In the genomic region with DNA sequence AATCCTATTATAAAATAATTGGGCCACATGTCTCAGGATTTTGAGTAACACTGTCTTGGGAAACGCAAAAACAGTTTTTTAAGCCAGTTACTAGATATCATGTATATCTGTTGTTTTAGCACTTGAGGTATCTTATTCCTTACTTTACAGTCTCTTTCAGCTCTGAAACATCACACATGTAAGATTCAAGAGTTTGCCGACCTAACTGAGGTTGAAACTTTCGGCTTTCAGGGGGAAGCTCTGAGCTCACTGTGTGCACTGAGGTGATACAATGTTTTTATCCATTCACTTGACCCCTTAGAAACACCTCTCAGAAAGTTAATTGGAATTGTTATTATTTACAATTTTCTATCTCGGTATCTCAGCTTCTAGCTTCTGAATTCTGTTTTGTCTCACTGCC, we compare ENCODE assay signal across 10 cellular contexts. TPM values are rescaled to one million over a fixed set of nuclear protein-coding genes. Genes with fewer than 3 reads are reported as not detected.
"Had no signal": no experiment of that assay in that cellular context is flagged by ENCODE, and none has a peak within 500 bp of the region (broad histone marks: within the 10 kb centered on the region; RNA-seq: fewer than 3 reads in every experiment).

No MANE protein-coding gene starts in this region.

RNA-seq across cellular contexts. Expression of a gene that starts 18.8 kb away (rescaled TPM):
- total RNA-seq: activated CD8-positive, alpha-beta memory T cell treated with anti-CD3 and anti-CD28 coated beads for 36 hours; activated CD8-positive, alpha-beta T cell treated with anti-CD3 and anti-CD28 coated beads for 36 hours; activated naive CD8-positive, alpha-beta T cell treated with anti-CD3 and anti-CD28 coated beads for 36 hours; activated T-cell treated with anti-CD3 and anti-CD28 coated beads, Interleukin-2, amount 50 U/mL, for 72 hours; activated T-helper 17 cell treated with anti-CD3 and anti-CD28 coated beads, Interleukin-2, amount 50 U/mL, for 72 hours; aorta; cerebellum; LHCN-M2; NCI-H460; SK-MEL-5 had no signal
